In genomic region chr14:64465856-64466554, GRCh38 we compare ENCODE assay signal across 8 cellular contexts. TPM values are rescaled to one million over a fixed set of nuclear protein-coding genes. Genes with fewer than 3 reads are reported as not detected.
DNase-seq lines count a peak whose midpoint lies in the region; ATAC-seq, FAIRE-seq and TF ChIP-seq lines count a peak whose summit lies in the region.

No MANE protein-coding gene starts in this region.

- H3K27ac Mint-ChIP-seq in stimulated activated effector memory CD8-positive, alpha-beta T cell treated with anti-CD3 and anti-CD28 coated beads, Interleukin-12 subunit alpha, Interleukin-12 subunit beta, amount 100 ng/mL, for 72 hours = no peak overlapping the region

- H3K27ac ChIP-seq in A673 (ENCODE audit: low read depth, low read length, poor library complexity, severe bottlenecking) (peak overlapping the region; percentile 50), mammary epithelial cell (ENCODE audit: insufficient read depth, low read depth, low read length) (no peak overlapping the region), keratinocyte (ENCODE audit: control insufficient read depth, insufficient read depth, low read length) (no peak overlapping the region)

- no peaks in the 10 kb centered on the region for H3K27me3 ChIP-seq in A673 (replicated peaks; ENCODE audit: insufficient read depth, low read depth, low read length, poor library complexity)
- no peaks in the 10 kb centered on the region for H3K27me3 ChIP-seq in mammary epithelial cell (ENCODE audit: insufficient read depth, low read length)
- H3K27me3 ChIP-seq in keratinocyte (ENCODE audit: control insufficient read depth, extremely low read depth, insufficient read depth, low read length) = no peaks in the 10 kb centered on the region

- H3K4me1 Mint-ChIP-seq in stimulated activated effector memory CD8-positive, alpha-beta T cell treated with anti-CD3 and anti-CD28 coated beads, Interleukin-12 subunit alpha, Interleukin-12 subunit beta, amount 100 ng/mL, for 72 hours = peaks cover 29% of the 10 kb centered on the region

- H3K9me3 Mint-ChIP-seq in stimulated activated effector memory CD8-positive, alpha-beta T cell treated with anti-CD3 and anti-CD28 coated beads, Interleukin-12 subunit alpha, Interleukin-12 subunit beta, amount 100 ng/mL, for 72 hours = no peaks in the 10 kb centered on the region

- BruUV-seq in A673 (replicated peaks; lab: Mats Ljungman, UMichigan) (TSS peak; percentile 10), mammary epithelial cell (replicated peaks; lab: Mats Ljungman, UMichigan) (TSS peak; percentile 26)

- POLR2A ChIA-PET in A673 (lab: Charles Lee; ENCODE audit: low non-redundant PET) = interaction anchor here (0.6 kb wide), 1 partner anchor 56 kb away, joined by 3 read pairs; no protein-coding TSS in a partner anchor

- H3K9me1 ChIP-seq in keratinocyte (ENCODE audit: control insufficient read depth, extremely low read depth, insufficient read depth, low read length) = no peaks in the 10 kb centered on the region

- peak overlapping the region; percentile 74 for H3K4me3 Mint-ChIP-seq in stimulated activated effector memory CD8-positive, alpha-beta T cell treated with anti-CD3 and anti-CD28 coated beads, Interleukin-12 subunit alpha, Interleukin-12 subunit beta, amount 100 ng/mL, for 72 hours

- in situ Hi-C loops in mammary epithelial cell (cut with MboI; ENCODE audit: low sequenced_read_pairs in 2 of 2) = no loop called here

- H3K9me3 ChIP-seq in A673 (ENCODE audit: low read depth, low read length, poor library complexity, severe bottlenecking) (no peaks in the 10 kb centered on the region), mammary epithelial cell (replicated peaks; ENCODE audit: insufficient read depth, low read length) (no peaks in the 10 kb centered on the region), keratinocyte (ENCODE audit: control insufficient read depth, low read depth, low read length) (no peaks in the 10 kb centered on the region)

- H3K36me3 ChIP-seq in A673 (ENCODE audit: insufficient read depth, low read length, poor library complexity, severe bottlenecking) (no peaks in the 10 kb centered on the region), mammary epithelial cell (ENCODE audit: insufficient read depth, low read length) (no peaks in the 10 kb centered on the region), keratinocyte (ENCODE audit: control insufficient read depth in 2 of 2, extremely low read depth in 1 of 2, insufficient read depth in 2 of 2, low read length in 2 of 2) (peaks cover 3 to 5% of the 10 kb centered on the region in 2 experiments)

- FAIRE-seq in keratinocyte (lab: Jason Lieb, UNC) = peak; percentile 58

- DNase-seq in A673 (ENCODE audit: low spot score) (peak; percentile 73), NCI-H2227 (lab: John Stamatoyannopoulos, UW; ENCODE audit: unreplicated experiment) (peak; percentile 68), mammary epithelial cell (no peak), keratinocyte (ENCODE audit: low read depth, low spot score) (no peak), mesenteric fat pad (ENCODE audit: low spot score) (no peak), MV-4-11 (lab: John Stamatoyannopoulos, UW) (no peak)
- no peak for DNase-seq in stimulated activated effector memory CD8-positive, alpha-beta T cell treated with anti-CD3 and anti-CD28 coated beads, Interleukin-12 subunit alpha, Interleukin-12 subunit beta, amount 100 ng/mL, for 72 hours (ENCODE audit: low spot score in 2 of 2)

- H3K9ac ChIP-seq in mammary epithelial cell (ENCODE audit: insufficient read depth, low read length) (no peak overlapping the region), keratinocyte (ENCODE audit: control insufficient read depth, extremely low read depth, insufficient read depth, low read length) (peak overlapping the region; percentile 31)

- H4K20me1 ChIP-seq in mammary epithelial cell (ENCODE audit: insufficient read depth, low read length) = no peaks in the 10 kb centered on the region
- no peaks in the 10 kb centered on the region for H4K20me1 ChIP-seq in keratinocyte (ENCODE audit: control insufficient read depth, extremely low read depth, insufficient read depth, low read length)

- CTCF ChIA-PET in A673 (lab: Charles Lee) (interaction anchor here (1.0 kb wide), 1 partner anchor 24 kb away, joined by 3 read pairs; no protein-coding TSS in a partner anchor), mammary epithelial cell (lab: Charles Lee; ENCODE audit: low non-redundant PET) (interaction anchor here (0.6 to 0.7 kb wide), 3 partner anchors 60 to 330 kb away, joined by 3 to 5 read pairs (median 3); no protein-coding TSS in a partner anchor)

- TF ChIP-seq CTCF in A673 (conservative IDR thresholded peaks at IDR 0.05; ENCODE audit: low read depth, low read length) = no peak
- peak in 1 of 2 donors; percentile 26 for TF ChIP-seq CTCF in mammary epithelial cell (conservative IDR thresholded peaks at IDR 0.05 in 1 of 2, IDR thresholded peaks at IDR 0.05 in 1 of 2; ENCODE audit: extremely low read depth in 1 of 2, insufficient read depth in 1 of 2, low read depth in 1 of 2, low read length in 2 of 2)
- TF ChIP-seq CTCF in keratinocyte (optimal IDR thresholded peaks at IDR 0.05 in 1 of 3, IDR thresholded peaks at IDR 0.05 in 1 of 3, conservative IDR thresholded peaks at IDR 0.05 in 1 of 3; ENCODE audit: extremely low read depth in 1 of 3, insufficient read depth in 2 of 3, low read length in 3 of 3) = no peak

- peaks cover 12% of the 10 kb centered on the region for H3K36me3 Mint-ChIP-seq in stimulated activated effector memory CD8-positive, alpha-beta T cell treated with anti-CD3 and anti-CD28 coated beads, Interleukin-12 subunit alpha, Interleukin-12 subunit beta, amount 100 ng/mL, for 72 hours

- intact Hi-C loops in A673 (cut with micrococcal nuclease; ENCODE audit: unreplicated experiment) (no loop called here), mammary epithelial cell (cut with micrococcal nuclease) (no loop called here)

- no peak for ATAC-seq in stimulated activated effector memory CD8-positive, alpha-beta T cell treated with anti-CD3 and anti-CD28 coated beads, Interleukin-12 subunit alpha, Interleukin-12 subunit beta, amount 100 ng/mL, for 72 hours

- dilution Hi-C loops in mammary epithelial cell (cut with HindIII; ENCODE audit: low sequenced_read_pairs) = no loop called here
- dilution Hi-C loops in keratinocyte (cut with MboI; ENCODE audit: extremely low pct_ligation_motif_present, low sequenced_read_pairs) = no loop called here

- H2AFZ ChIP-seq in mammary epithelial cell (ENCODE audit: low read depth, low read length) (peak overlapping the region; percentile 77), keratinocyte (ENCODE audit: control insufficient read depth, low read length) (peak overlapping the region; percentile 42)

- H3K4me1 ChIP-seq in A673 (ENCODE audit: insufficient read depth, low read length, poor library complexity, severe bottlenecking) = peaks cover 7% of the 10 kb centered on the region
- H3K4me1 ChIP-seq in mammary epithelial cell (ENCODE audit: insufficient read depth, low read length) = peaks cover 15% of the 10 kb centered on the region
- peaks cover 13% of the 10 kb centered on the region for H3K4me1 ChIP-seq in keratinocyte (ENCODE audit: control insufficient read depth, extremely low read depth, insufficient read depth, low read length)

- 8% methylated on average over 14 of the region's 14 CpGs for WGBS in mammary epithelial cell (ENCODE audit: low coverage, missing lambda C conversion rate)

- H3K4me3 ChIP-seq in A673 (ENCODE audit: low read depth, low read length, poor library complexity, severe bottlenecking) (peak overlapping the region; percentile 71), GM08714 (ENCODE audit: low read length) (peak overlapping the region; percentile 84), mammary epithelial cell (replicated peaks in 1 of 3; ENCODE audit: insufficient read depth in 1 of 3, low read depth in 2 of 3, low read length in 3 of 3) (peak overlapping the region; percentile 37 to 59 (median 56)), keratinocyte (ENCODE audit: control insufficient read depth in 2 of 3, extremely low read depth in 1 of 3, insufficient read depth in 2 of 3, low read depth in 1 of 3, low read length in 3 of 3) (peak overlapping the region; percentile 39 to 65 (median 63))

- H3K79me2 ChIP-seq in mammary epithelial cell (ENCODE audit: insufficient read depth, low read length) (no peaks in the 10 kb centered on the region), keratinocyte (ENCODE audit: control insufficient read depth, insufficient read depth, low read length) (no peaks in the 10 kb centered on the region)

- peak overlapping the region; percentile 85 for H3K4me2 ChIP-seq in mammary epithelial cell (ENCODE audit: insufficient read depth, low read depth, low read length)
- peak overlapping the region; percentile 83 for H3K4me2 ChIP-seq in keratinocyte (ENCODE audit: control insufficient read depth, extremely low read depth, insufficient read depth, low read depth, low read length)

RNA-seq across cellular contexts. Expression of gene AKAP5, which starts 0.7 kb away (rescaled TPM):
- total RNA-seq in A673 (2021) (2.2 and 2.6 TPM in 2 replicates), mammary epithelial cell (under 1 TPM; 0.28 to 0.67 TPM), mesenteric fat pad (0.45 TPM)
- polyA plus RNA-seq in mammary epithelial cell (0.03 TPM), keratinocyte (0.01 to 0.08 TPM (median 0.05 TPM) in 3 replicates)
- polyA minus RNA-seq in mammary epithelial cell (0.57 TPM), keratinocyte (0.13 to 0.26 TPM in 2 of 3 replicates, not detected in the other)
- polyA plus RNA-seq in keratinocyte (2011; ENCODE audit: low read depth) = not detected
- 0.01 TPM in 2 replicates for polyA plus RNA-seq in keratinocyte (2011; cell fraction: cytosol; rRNA removed)
- polyA plus RNA-seq in keratinocyte (2011; cell fraction: nucleus; rRNA removed) = 0.28 and 0.29 TPM in 2 replicates
- 0.06 and 0.20 TPM in 2 replicates for polyA plus RNA-seq in keratinocyte (2012; ENCODE audit: low replicate concordance)
- not detected for polyA minus RNA-seq in keratinocyte (2011; cell fraction: cytosol; rRNA and poly(A)+ RNA removed)
- polyA minus RNA-seq in keratinocyte (2011; cell fraction: nucleus; rRNA and poly(A)+ RNA removed) = 0.32 and 1.8 TPM in 2 replicates

RNA-seq across cellular contexts. Expression of gene ZBTB25, which starts 37.6 kb away (rescaled TPM):
- total RNA-seq in A673 (2021) (11.3 and 13.5 TPM in 2 replicates), mammary epithelial cell (10 to 100 TPM in 1 of 2 donors, 1 to 10 TPM in 1; 9.7 to 10.8 TPM), mesenteric fat pad (11.2 TPM)
- polyA plus RNA-seq in mammary epithelial cell (5.6 TPM), keratinocyte (5.3 to 6.8 TPM (median 5.7 TPM) in 3 replicates)
- polyA minus RNA-seq in mammary epithelial cell (10.5 TPM), keratinocyte (10.0 to 14.2 TPM (median 10.8 TPM) in 3 replicates)
- 1.9 TPM for polyA plus RNA-seq in keratinocyte (2011; ENCODE audit: low read depth)
- 3.4 and 4.4 TPM in 2 replicates for polyA plus RNA-seq in keratinocyte (2011; cell fraction: cytosol; rRNA removed)
- polyA plus RNA-seq in keratinocyte (2011; cell fraction: nucleus; rRNA removed) = 14.0 and 14.2 TPM in 2 replicates
- 3.5 and 4.4 TPM in 2 replicates for polyA plus RNA-seq in keratinocyte (2012; ENCODE audit: low replicate concordance)
- polyA minus RNA-seq in keratinocyte (2011; cell fraction: cytosol; rRNA and poly(A)+ RNA removed) = 4.2 TPM
- polyA minus RNA-seq in keratinocyte (2011; cell fraction: nucleus; rRNA and poly(A)+ RNA removed) = 7.2 and 13.2 TPM in 2 replicates

RNA-seq across cellular contexts. Expression of gene ZBTB1, which starts 38.6 kb away (rescaled TPM):
- 34.3 and 37.7 TPM in 2 replicates for total RNA-seq in A673 (2021)
- 10 to 100 TPM; 28.8 to 52.2 TPM for total RNA-seq in mammary epithelial cell
- 15.7 TPM for polyA plus RNA-seq in mammary epithelial cell
- polyA minus RNA-seq in mammary epithelial cell = 27.9 TPM
- polyA plus RNA-seq in keratinocyte = 22.8 to 40.8 TPM (median 40.7 TPM) in 3 replicates
- polyA plus RNA-seq in keratinocyte (2011; ENCODE audit: low read depth) = 40.0 TPM
- 11.8 and 31.7 TPM in 2 replicates for polyA plus RNA-seq in keratinocyte (2011; cell fraction: cytosol; rRNA removed)
- polyA plus RNA-seq in keratinocyte (2011; cell fraction: nucleus; rRNA removed) = 79.1 TPM in 2 replicates
- polyA plus RNA-seq in keratinocyte (2012; ENCODE audit: low replicate concordance) = 21.0 and 29.6 TPM in 2 replicates
- polyA minus RNA-seq in keratinocyte = 10.2 to 42.3 TPM (median 42.1 TPM) in 3 replicates
- polyA minus RNA-seq in keratinocyte (2011; cell fraction: cytosol; rRNA and poly(A)+ RNA removed) = 21.1 TPM
- polyA minus RNA-seq in keratinocyte (2011; cell fraction: nucleus; rRNA and poly(A)+ RNA removed) = 30.1 and 85.7 TPM in 2 replicates
- 35.5 TPM for total RNA-seq in mesenteric fat pad

Comparison
In these comparisons a context has a peak if more than half of its experiments do, and no peak if none do; other contexts are left out.
1. DNase-seq: peak in A673 (single experiment) and NCI-H2227 (single experiment); none in mammary epithelial cell (single experiment), keratinocyte (single experiment), stimulated activated effector memory CD8-positive, alpha-beta T cell treated with anti-CD3 and anti-CD28 coated beads, Interleukin-12 subunit alpha, Interleukin-12 subunit beta, amount 100 ng/mL, for 72 hours (0 of 2), mesenteric fat pad (single experiment) and MV-4-11 (single experiment).
2. Peak in every context shown above with its lines, with median percentiles within 50 percentile points of each other: H3K4me3 ChIP-seq.